ENCODE assay signal across 1 cellular context in genomic region chr3:63945558-63946096, GRCh38.
TF ChIP-seq lines count a peak whose summit lies in the region.

No MANE protein-coding gene starts in this region.

TF ChIP-seq in WTC11, 78 proteins besides CTCF, POLR2A, EP300 and RAD21 (continued from another document):
- TF ChIP-seq HMGXB4 (CRISPR knock-in tag; IDR thresholded peaks at IDR 0.05) (no peak), FOXK1 (CRISPR knock-in tag; IDR thresholded peaks at IDR 0.05) (no peak), ZMAT4 (CRISPR knock-in tag; IDR thresholded peaks at IDR 0.05) (no peak), NR3C1 (CRISPR knock-in tag; conservative IDR thresholded peaks at IDR 0.05; ENCODE audit: low read depth) (no peak), ETV6 (CRISPR knock-in tag; IDR thresholded peaks at IDR 0.05) (no peak), ZNF425 (CRISPR knock-in tag; conservative IDR thresholded peaks at IDR 0.05) (no peak), ZSCAN18 (CRISPR knock-in tag; IDR thresholded peaks at IDR 0.05) (no peak), USF1 (CRISPR knock-in tag; IDR thresholded peaks at IDR 0.05) (no peak), ATF3 (CRISPR knock-in tag; conservative IDR thresholded peaks at IDR 0.05) (no peak), E2F4 (CRISPR knock-in tag; IDR thresholded peaks at IDR 0.05; ENCODE audit: borderline replicate concordance, low read depth) (no peak), ZNF423 (CRISPR knock-in tag; IDR thresholded peaks at IDR 0.05) (no peak), STAT6 (CRISPR knock-in tag; conservative IDR thresholded peaks at IDR 0.05; ENCODE audit: low read depth) (no peak), ATF2 (CRISPR knock-in tag; IDR thresholded peaks at IDR 0.05; ENCODE audit: borderline replicate concordance, low read depth) (no peak), NR2C2 (CRISPR knock-in tag; IDR thresholded peaks at IDR 0.05) (no peak), GABPB1 (CRISPR knock-in tag; IDR thresholded peaks at IDR 0.05) (no peak)
